ENCODE assay signal across 9 cellular contexts in the genomic region with DNA sequence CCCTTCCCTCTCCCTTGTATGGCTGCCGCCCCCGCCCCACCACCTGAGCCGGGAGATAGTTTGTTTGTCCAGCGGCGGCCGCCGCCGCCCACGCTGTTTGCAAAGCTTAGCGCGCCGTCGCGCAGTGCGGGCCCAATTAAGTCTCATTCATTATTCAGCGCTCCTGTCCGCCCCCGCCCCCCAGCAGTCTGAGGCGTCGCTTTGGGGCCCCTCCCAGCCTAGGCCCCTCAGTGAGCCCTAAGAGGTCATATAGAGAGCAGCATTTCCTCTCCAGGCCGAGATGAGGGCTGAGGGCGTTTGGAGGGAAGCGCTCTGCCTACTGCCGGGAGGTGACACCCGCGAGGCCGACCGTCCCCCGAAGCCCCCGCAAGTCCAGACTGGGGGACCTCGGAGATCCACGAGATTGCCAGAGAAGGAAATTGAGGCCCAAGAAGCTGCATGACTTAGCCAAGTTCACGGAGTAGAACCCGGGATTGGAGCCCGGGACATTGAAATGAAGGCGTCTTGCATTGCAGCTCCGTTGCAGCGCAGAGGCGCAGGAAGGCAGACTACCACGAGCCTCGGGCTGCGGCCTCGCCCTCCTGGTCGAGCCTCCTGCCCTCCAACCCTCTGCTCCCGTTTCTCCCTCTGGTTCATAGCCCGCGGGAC. TPM values are rescaled to one million over a fixed set of nuclear protein-coding genes. Genes with fewer than 3 reads are reported as not detected.
DNase-seq lines count a peak whose midpoint lies in the region; ATAC-seq and TF ChIP-seq lines count a peak whose summit lies in the region.
"Had no signal": no experiment of that assay in that cellular context is flagged by ENCODE, and none has a peak within 500 bp of the region (broad histone marks: within the 10 kb centered on the region; RNA-seq: fewer than 3 reads in every experiment).

A gene (plus strand): TSS at position 230 of the 648 bp plus-strand sequence. CDS start 1,985 bp downstream, outside the sequence.

- no peak within 1 kb of the TSS for H3K4ac ChIP-seq in mesenchymal stem cell (ENCODE audit: low read depth in 1 of 2, low read length in 2 of 2)

- H3K4me3 ChIP-seq in mesenchymal stem cell (ENCODE audit: insufficient read depth in 1 of 2, low read depth in 1 of 2, low read length in 2 of 2) (peak within 1 kb of the TSS; percentile 2 to 68), transverse colon (peak within 1 kb of the TSS in 3 of 4 donors; percentile 25 to 52 (median 26))

- no peaks in the 10 kb centered on the region for H3K36me3 Mint-ChIP-seq in MCF 10A (ENCODE audit: insufficient read depth, unreplicated experiment)

- peak within 1 kb of the TSS in 1 of 2 experiments; percentile 29 for H2BK12ac ChIP-seq in mesenchymal stem cell (ENCODE audit: low read length in 2 of 2)

- no peak within 1 kb of the TSS for H3K27ac ChIP-seq in mesenchymal stem cell (ENCODE audit: low read length, poor library complexity, severe bottlenecking)
- H3K27ac ChIP-seq in transverse colon = peak within 1 kb of the TSS in 1 of 4 donors; percentile 24

- H3K18ac ChIP-seq in mesenchymal stem cell (ENCODE audit: low read depth in 1 of 2, low read length in 2 of 2) = no peak within 1 kb of the TSS

- H2BK15ac ChIP-seq in mesenchymal stem cell (ENCODE audit: low read depth, poor library complexity, severe bottlenecking) = no peak within 1 kb of the TSS

- no TSS peak for BruUV-seq in MCF 10A (replicated peaks; lab: Mats Ljungman, UMichigan)

- peaks cover 0 to 6% of the 10 kb centered on the region in 2 experiments for H3K36me3 ChIP-seq in mesenchymal stem cell (ENCODE audit: control insufficient read depth in 1 of 2, insufficient read depth in 2 of 2, low read depth in 1 of 2, low read length in 2 of 2)
- no peaks in the 10 kb centered on the region for H3K36me3 ChIP-seq in transverse colon

- intact Hi-C loops in MCF 10A (cut with micrococcal nuclease) (no loop called here), transverse colon (cut with DNase I; ENCODE audit: low total_unique reads) (loop anchor here (5.0 kb wide), 1 partner anchor 171 kb away; no protein-coding TSS in a partner anchor)

- peak within 1 kb of the TSS; percentile 68 for H3K4me3 Mint-ChIP-seq in MCF 10A (ENCODE audit: unreplicated experiment)

- no peak within 1 kb of the TSS for H2AFZ ChIP-seq in mesenchymal stem cell (ENCODE audit: low read depth, low read length)

- POLR2A ChIA-PET in MCF 10A (lab: Yijun Ruan, JAX) = interaction anchor here (0.6 to 2.6 kb wide), 12 partner anchors 8 to 221 kb away, joined by 3 to 14 read pairs (median 4); a partner anchor contains a TSS

- TF ChIP-seq POLR2A in transverse colon (IDR thresholded peaks at IDR 0.05) = no peak

- DNase-seq in SIG-M5 treated with dmso at 0.1 percent for 504 hours (lab: John Stamatoyannopoulos, UW; ENCODE audit: unreplicated experiment) (peak; percentile 41), SIG-M5 (lab: John Stamatoyannopoulos, UW) (no peak), NCI-H69 (lab: John Stamatoyannopoulos, UW) (peak; percentile 98), MCF 10A (ENCODE audit: unreplicated experiment) (peak; percentile 33), mesenchymal stem cell (no peak), transverse colon (peak; percentile 38)
- DNase-seq in central memory CD4-positive, alpha-beta T cell = no peak

- WGBS in mesenchymal stem cell = 2% methylated on average over 47 of the region's 47 CpGs
- WGBS in transverse colon (ENCODE audit: low coverage in 1 of 2), 2 donors = 0 to 1% methylated on average over 2 to 44 of the region's 47 CpGs

- H4K91ac ChIP-seq in mesenchymal stem cell (ENCODE audit: low read length) = no peak within 1 kb of the TSS

- H3K27me3 Mint-ChIP-seq in MCF 10A (ENCODE audit: insufficient read depth, unreplicated experiment) = peaks cover 29% of the 10 kb centered on the region

- no peak for TF ChIP-seq EP300 in transverse colon (IDR thresholded peaks at IDR 0.05; ENCODE audit: low read depth)

- H2BK5ac ChIP-seq in mesenchymal stem cell (ENCODE audit: low read depth, low read length, poor library complexity, severe bottlenecking) = peak within 1 kb of the TSS; percentile 4

- no peaks in the 10 kb centered on the region for H3K9me3 Mint-ChIP-seq in MCF 10A (ENCODE audit: unreplicated experiment)

- no peak within 1 kb of the TSS for H3K14ac ChIP-seq in mesenchymal stem cell (ENCODE audit: low read length in 2 of 2)

- CTCF ChIA-PET in MCF 10A (lab: Yijun Ruan, JAX) = interaction anchor here (0.5 to 14.4 kb wide), 22 partner anchors 8 to 264 kb away, joined by 3 to 251 read pairs (median 4); a partner anchor contains a TSS

- in situ Hi-C loops in transverse colon (cut with MboI; ENCODE audit: low pct_ligation_motif_present in 1 of 4, low pct_unique_long_range_greater_than_20kb in 1 of 4, low sequenced_read_pairs in 3 of 4) = loop anchor here in 1 of 4 donors (10.0 kb wide), 1 partner anchor 168 kb away; no protein-coding TSS in a partner anchor

- no peak within 1 kb of the TSS for H3K23ac ChIP-seq in mesenchymal stem cell (ENCODE audit: low read length in 2 of 2)

- no peak within 1 kb of the TSS for H3K27ac Mint-ChIP-seq in MCF 10A (ENCODE audit: low read depth, unreplicated experiment)

- H4K8ac ChIP-seq in mesenchymal stem cell (ENCODE audit: low read length) = no peak within 1 kb of the TSS

- peak within 1 kb of the TSS; percentile 90 for H3K4me2 ChIP-seq in mesenchymal stem cell (ENCODE audit: low read length, poor library complexity, severe bottlenecking)

- H3K9me3 ChIP-seq in mesenchymal stem cell (ENCODE audit: control insufficient read depth, low read length) (no peaks in the 10 kb centered on the region), transverse colon (no peaks in the 10 kb centered on the region)
- H3K9me3 ChIP-seq: body of pancreas had no signal

- H2BK120ac ChIP-seq in mesenchymal stem cell (ENCODE audit: low read depth, low read length) = no peak within 1 kb of the TSS

- no peaks in the 10 kb centered on the region for H3K79me1 ChIP-seq in mesenchymal stem cell (replicated peaks; ENCODE audit: low read length, poor library complexity, severe bottlenecking)

- H3K9ac ChIP-seq in mesenchymal stem cell (ENCODE audit: low read length) = peak within 1 kb of the TSS; percentile 29

- no peak within 1 kb of the TSS for H2AK5ac ChIP-seq in mesenchymal stem cell (ENCODE audit: low read length, severe bottlenecking)

- TF ChIP-seq CTCF in MCF 10A (IDR thresholded peaks at IDR 0.05; ENCODE audit: unreplicated experiment) (no peak), transverse colon (IDR thresholded peaks at IDR 0.05) (no peak)

- peaks cover 9% of the 10 kb centered on the region for H3K4me1 Mint-ChIP-seq in MCF 10A (ENCODE audit: insufficient read depth, unreplicated experiment)

- H3K27me3 ChIP-seq in mesenchymal stem cell (ENCODE audit: control insufficient read depth in 1 of 2, insufficient read depth in 1 of 2, low read length in 2 of 2) (peaks cover 59 to 85% of the 10 kb centered on the region in 2 experiments), transverse colon (peaks cover 93% of the 10 kb centered on the region)

- H3K4me1 ChIP-seq in mesenchymal stem cell (ENCODE audit: control insufficient read depth, insufficient read depth, low read depth, low read length) (peaks cover 53% of the 10 kb centered on the region), transverse colon (peaks cover 43 to 70% (median 49%) of the 10 kb centered on the region in 4 donors)

- ATAC-seq in HG02981 (IDR thresholded peaks at IDR 0.05; ENCODE audit: unreplicated experiment) = no peak

RNA-seq across cellular contexts. Expression of the gene that starts here (rescaled TPM):
- total RNA-seq in MCF 10A (2022) (0.25 and 0.33 TPM in 2 replicates), transverse colon (10 to 100 TPM; 25.4 to 43.8 (median 39.2) TPM)
- 1.6 TPM for polyA plus RNA-seq in mesenchymal stem cell (2013, experiment 1 of 2)
- 1.8 TPM for polyA plus RNA-seq in mesenchymal stem cell (2013, experiment 2 of 2)

Comparison
In these comparisons a context has a peak if more than half of its experiments do, and no peak if none do; other contexts are left out.
1. RNA of the gene that starts here (total RNA-seq): 25.4 to 43.8 TPM in transverse colon; 0.25 to 0.33 TPM in MCF 10A; every median in the first group is over 10 times any median in the second.
2. DNase-seq: peak in SIG-M5 treated with dmso at 0.1 percent for 504 hours (single experiment), NCI-H69 (single experiment) and transverse colon (single experiment); none in SIG-M5 (single experiment), mesenchymal stem cell (single experiment) and central memory CD4-positive, alpha-beta T cell (single experiment).
3. Peak in DNase-seq in MCF 10A; RNA of the gene not detected or under 1 TPM.